ENCODE assay signal across 29 cellular contexts in genomic region chr16:16185095-16185494, GRCh38.
"Had no signal": no experiment of that assay in that cellular context is flagged by ENCODE, and none has a peak within 500 bp of the region (broad histone marks: within the 10 kb centered on the region; RNA-seq: fewer than 3 reads in every experiment).

No MANE protein-coding gene starts in this region.

- H3K4me1 Mint-ChIP-seq: stimulated activated effector memory CD8-positive, alpha-beta T cell treated with anti-CD3 and anti-CD28 coated beads, Interleukin-12 subunit alpha, Interleukin-12 subunit beta, amount 100 ng/mL, for 72 hours; stimulated activated memory B cell treated with anti-CD40 and anti-IgM and Interleukin-4, amounts not matched to agents 10 μg/mL and 1 μg/mL and 100 μg/mL, for 72 hours; stimulated activated naive B cell treated with anti-CD40 and anti-IgM and Interleukin-4, amounts not matched to agents 10 μg/mL and 1 μg/mL and 100 μg/mL, for 72 hours; stimulated activated naive CD8-positive, alpha-beta T cell treated with anti-CD3 and anti-CD28 coated beads, Interleukin-15, amount 100 ng/mL, for 72 hours had no signal

- H3K27me3 ChIP-seq: stomach, testis, thyroid gland, tibial nerve, transverse colon, upper lobe of left lung, upper lobe of right lung, uterus, vagina had no signal

- FAIRE-seq: urothelium cell line had no signal

- H3K4me3 Mint-ChIP-seq: stimulated activated effector memory CD8-positive, alpha-beta T cell treated with anti-CD3 and anti-CD28 coated beads, Interleukin-12 subunit alpha, Interleukin-12 subunit beta, amount 100 ng/mL, for 72 hours; stimulated activated memory B cell treated with anti-CD40 and anti-IgM and Interleukin-4, amounts not matched to agents 10 μg/mL and 1 μg/mL and 100 μg/mL, for 72 hours; stimulated activated naive B cell treated with anti-CD40 and anti-IgM and Interleukin-4, amounts not matched to agents 10 μg/mL and 1 μg/mL and 100 μg/mL, for 72 hours; stimulated activated naive CD8-positive, alpha-beta T cell treated with anti-CD3 and anti-CD28 coated beads, Interleukin-15, amount 100 ng/mL, for 72 hours; stimulated activated naive CD8-positive, alpha-beta T cell treated with anti-CD3 and anti-CD28 coated beads, Interleukin-15, Interleukin-2, amounts not matched to agents 100 ng/mL and 50 ng/mL, for 24 hours; type B pancreatic cell had no signal

- H3K4me3 ChIP-seq: stomach, suprapubic skin, testis, thoracic aorta, thyroid gland, tibial artery, tibial nerve, transverse colon, upper lobe of left lung, upper lobe of right lung, uterus, vagina had no signal

- H3K9me3 Mint-ChIP-seq: stimulated activated effector memory CD8-positive, alpha-beta T cell treated with anti-CD3 and anti-CD28 coated beads, Interleukin-12 subunit alpha, Interleukin-12 subunit beta, amount 100 ng/mL, for 72 hours; stimulated activated memory B cell treated with anti-CD40 and anti-IgM and Interleukin-4, amounts not matched to agents 10 μg/mL and 1 μg/mL and 100 μg/mL, for 72 hours; stimulated activated naive B cell treated with anti-CD40 and anti-IgM and Interleukin-4, amounts not matched to agents 10 μg/mL and 1 μg/mL and 100 μg/mL, for 72 hours; stimulated activated naive CD8-positive, alpha-beta T cell treated with anti-CD3 and anti-CD28 coated beads, Interleukin-15, amount 100 ng/mL, for 72 hours; stimulated activated naive CD8-positive, alpha-beta T cell treated with anti-CD3 and anti-CD28 coated beads, Interleukin-15, Interleukin-2, amounts not matched to agents 100 ng/mL and 50 ng/mL, for 24 hours; type B pancreatic cell had no signal

- H3K27me3 Mint-ChIP-seq: stimulated activated naive CD8-positive, alpha-beta T cell treated with anti-CD3 and anti-CD28 coated beads, Interleukin-15, amount 100 ng/mL, for 72 hours; type B pancreatic cell had no signal

- H3K9me3 ChIP-seq: stomach, suprapubic skin, testis, thoracic aorta, thyroid gland, tibial artery, tibial nerve, transverse colon, upper lobe of left lung, upper lobe of right lung, uterus, vagina had no signal

- DNase-seq: stimulated activated CD4-positive, alpha-beta T cell treated with anti-CD3 and anti-CD28 coated beads, Interleukin-2, amount 100 ng/mL, for 48 hours; stimulated activated CD4-positive, alpha-beta T cell treated with anti-CD3 and anti-CD28 coated beads, Interleukin-4, amount 100 ng/mL, for 1 hour; stimulated activated CD4-positive, alpha-beta T cell treated with anti-CD3 and anti-CD28 coated beads, Interleukin-4, amount 100 ng/mL, for 24 hours; stimulated activated CD4-positive, alpha-beta T cell treated with anti-CD3 and anti-CD28 coated beads, Interleukin-4, amount 100 ng/mL, for 4 hours; stimulated activated CD8-positive, alpha-beta memory T cell treated with anti-CD3 and anti-CD28 coated beads, Interleukin-4, amount 100 ng/mL, for 48 hours; stimulated activated naive B cell treated with anti-CD40 and anti-IgM and Interleukin-4, amounts not matched to agents 10 μg/mL and 1 μg/mL and 100 μg/mL, for 72 hours; stimulated activated naive CD4-positive, alpha-beta T cell; stimulated activated naive CD4-positive, alpha-beta T cell treated with Interleukin-2 at 50 U/mL for 16 hours; stimulated activated naive CD8-positive, alpha-beta T cell treated with anti-CD3 and anti-CD28 coated beads, Interleukin-15, amount 100 ng/mL, for 72 hours; stimulated activated naive CD8-positive, alpha-beta T cell treated with anti-CD3 and anti-CD28 coated beads, Interleukin-15, Interleukin-2, amounts not matched to agents 100 U/mL and 50 U/mL, for 24 hours; stomach; substantia nigra; testis; thyroid gland; tibial artery; transverse colon; trophoblast cell; upper lobe of left lung; upper lobe of right lung; uterus had no signal

- ATAC-seq: stimulated activated effector memory CD8-positive, alpha-beta T cell treated with anti-CD3 and anti-CD28 coated beads, Interleukin-12 subunit alpha, Interleukin-12 subunit beta, amount 100 ng/mL, for 72 hours; stimulated activated naive B cell treated with anti-CD40 and anti-IgM and Interleukin-4, amounts not matched to agents 10 μg/mL and 1 μg/mL and 100 μg/mL, for 72 hours; stimulated activated naive CD8-positive, alpha-beta T cell treated with anti-CD3 and anti-CD28 coated beads, Interleukin-15, amount 100 ng/mL, for 72 hours; stimulated activated naive CD8-positive, alpha-beta T cell treated with anti-CD3 and anti-CD28 coated beads, Interleukin-15, Interleukin-2, amounts not matched to agents 100 U/mL and 50 U/mL, for 24 hours; upper lobe of right lung had no signal

- H3K27ac ChIP-seq: stomach, suprapubic skin, testis, thoracic aorta, thyroid gland, tibial artery, tibial nerve, transverse colon, upper lobe of left lung, upper lobe of right lung, uterus, vagina had no signal

- H3K4me1 ChIP-seq: stomach, suprapubic skin, testis, thyroid gland, tibial artery, tibial nerve, transverse colon, upper lobe of left lung, upper lobe of right lung, uterus, vagina had no signal

- H3K36me3 ChIP-seq: suprapubic skin, thoracic aorta, thyroid gland, tibial artery, tibial nerve, uterus, vagina had no signal

- H3K27ac Mint-ChIP-seq: stimulated activated effector memory CD8-positive, alpha-beta T cell treated with anti-CD3 and anti-CD28 coated beads, Interleukin-12 subunit alpha, Interleukin-12 subunit beta, amount 100 ng/mL, for 72 hours; stimulated activated memory B cell treated with anti-CD40 and anti-IgM and Interleukin-4, amounts not matched to agents 10 μg/mL and 1 μg/mL and 100 μg/mL, for 72 hours; stimulated activated naive B cell treated with anti-CD40 and anti-IgM and Interleukin-4, amounts not matched to agents 10 μg/mL and 1 μg/mL and 100 μg/mL, for 72 hours; stimulated activated naive CD8-positive, alpha-beta T cell treated with anti-CD3 and anti-CD28 coated beads, Interleukin-15, amount 100 ng/mL, for 72 hours; stimulated activated naive CD8-positive, alpha-beta T cell treated with anti-CD3 and anti-CD28 coated beads, Interleukin-15, Interleukin-2, amounts not matched to agents 100 ng/mL and 50 ng/mL, for 24 hours; type B pancreatic cell had no signal

- H3K36me3 Mint-ChIP-seq: stimulated activated effector memory CD8-positive, alpha-beta T cell treated with anti-CD3 and anti-CD28 coated beads, Interleukin-12 subunit alpha, Interleukin-12 subunit beta, amount 100 ng/mL, for 72 hours; stimulated activated memory B cell treated with anti-CD40 and anti-IgM and Interleukin-4, amounts not matched to agents 10 μg/mL and 1 μg/mL and 100 μg/mL, for 72 hours; stimulated activated naive B cell treated with anti-CD40 and anti-IgM and Interleukin-4, amounts not matched to agents 10 μg/mL and 1 μg/mL and 100 μg/mL, for 72 hours; type B pancreatic cell had no signal
